18 cellular contexts compared by ENCODE assay signal in the genomic region with DNA sequence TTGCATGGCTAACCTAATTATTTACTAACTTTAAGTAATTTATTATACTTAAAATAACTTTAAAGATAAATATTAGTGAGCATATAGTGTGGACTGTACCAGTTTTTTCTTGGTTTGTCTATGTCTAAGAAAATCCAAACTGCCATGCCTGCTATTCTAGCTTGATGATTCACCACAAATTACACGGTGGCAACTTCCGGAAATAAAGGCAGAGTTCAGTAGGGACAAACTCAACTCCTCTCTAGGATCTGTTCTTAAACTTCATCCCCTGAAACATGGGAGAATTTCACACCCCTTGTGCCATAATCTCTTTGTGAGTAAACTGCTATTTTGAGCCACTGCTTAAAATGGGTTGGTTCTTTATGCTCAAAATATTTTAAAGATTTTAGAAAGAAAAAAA.
DNase-seq lines count a peak whose midpoint lies in the region; ATAC-seq and TF ChIP-seq lines count a peak whose summit lies in the region.
"Had no signal": no experiment of that assay in that cellular context is flagged by ENCODE, and none has a peak within 500 bp of the region (broad histone marks: within the 10 kb centered on the region; RNA-seq: fewer than 3 reads in every experiment).

No MANE protein-coding gene starts in this region.

- TF ChIP-seq EP300 in stomach (IDR thresholded peaks at IDR 0.05): no peak

- DNase-seq in DMS53 (lab: John Stamatoyannopoulos, UW): peak; percentile 32
- no peak for DNase-seq in DMS53 treated with DMSO at 0.1 percent for 48 hours (lab: John Stamatoyannopoulos, UW; ENCODE audit: unreplicated experiment)
- peak; percentile 0 for DNase-seq in RPMI7951 (ENCODE audit: low read depth)
- peak; percentile 4 for DNase-seq in choroid plexus epithelial cell (ENCODE audit: low read depth)
- DNase-seq in mesenchymal stem cell: peak; percentile 13
- DNase-seq in stomach: no peak
- DNase-seq in AG08395 (ENCODE audit: low spot score): no peak
- DNase-seq: CD4-positive, alpha-beta memory T cell; DMS79 treated with DMSO at 0.1 percent for 48 hours; GM23248; NCI-H1436 treated with DMSO at 0.1 percent for 48 hours; NCI-H2029 treated with DMSO at 0.1 percent for 48 hours; NCI-H2171 treated with DMSO at 0.1 percent for 48 hours; NCI-H774 had no signal

- H3K23ac ChIP-seq in mesenchymal stem cell (ENCODE audit: low read length in 2 of 2): no peak overlapping the region

- TF ChIP-seq CTCF in choroid plexus epithelial cell (conservative IDR thresholded peaks at IDR 0.05; ENCODE audit: low read depth, low read length): no peak
- TF ChIP-seq CTCF in stomach (IDR thresholded peaks at IDR 0.05): no peak

- H2AK5ac ChIP-seq in mesenchymal stem cell (ENCODE audit: low read length, severe bottlenecking): no peak overlapping the region

- no peak overlapping the region for H2AFZ ChIP-seq in mesenchymal stem cell (ENCODE audit: low read depth, low read length)
- H2AFZ ChIP-seq: GM23248 had no signal

- TF ChIP-seq POLR2A in stomach (IDR thresholded peaks at IDR 0.05): no peak

- H3K9me3 ChIP-seq in mesenchymal stem cell (ENCODE audit: control insufficient read depth, low read length): peaks cover 10% of the 10 kb centered on the region
- H3K9me3 ChIP-seq in stomach: peaks cover 0 to 6% (median 0%) of the 10 kb centered on the region in 4 donors

- peaks cover 0 to 2% of the 10 kb centered on the region in 2 experiments for H3K27me3 ChIP-seq in mesenchymal stem cell (ENCODE audit: control insufficient read depth in 1 of 2, insufficient read depth in 1 of 2, low read length in 2 of 2)
- H3K27me3 ChIP-seq in stomach: peaks cover 0 to 4% (median 0%) of the 10 kb centered on the region in 3 donors

- no peak overlapping the region for H3K14ac ChIP-seq in mesenchymal stem cell (ENCODE audit: low read length in 2 of 2)

- no peaks in the 10 kb centered on the region for H3K79me1 ChIP-seq in mesenchymal stem cell (replicated peaks; ENCODE audit: low read length, poor library complexity, severe bottlenecking)

- 75% methylated on average over 2 of the region's 2 CpGs for WGBS in mesenchymal stem cell
- WGBS in stomach, 5 donors: 47 to 72% (median 66%) methylated on average over 2 of the region's 2 CpGs

- no peak overlapping the region for H3K4me2 ChIP-seq in mesenchymal stem cell (ENCODE audit: low read length, poor library complexity, severe bottlenecking)

- H2BK120ac ChIP-seq in mesenchymal stem cell (ENCODE audit: low read depth, low read length): no peak overlapping the region

- no peak overlapping the region for H3K27ac ChIP-seq in mesenchymal stem cell (ENCODE audit: low read length, poor library complexity, severe bottlenecking)
- H3K27ac ChIP-seq in stomach: no peak overlapping the region
- H3K27ac ChIP-seq: 22Rv1, GM23248 had no signal

- no peak overlapping the region for H2BK5ac ChIP-seq in mesenchymal stem cell (ENCODE audit: low read depth, low read length, poor library complexity, severe bottlenecking)

- H4K8ac ChIP-seq in mesenchymal stem cell (ENCODE audit: low read length): no peak overlapping the region

- ATAC-seq in GM18517 (IDR thresholded peaks at IDR 0.05; ENCODE audit: unreplicated experiment): no peak
- ATAC-seq: K562, Panc1 had no signal

- H3K4me1 ChIP-seq in mesenchymal stem cell (ENCODE audit: control insufficient read depth, insufficient read depth, low read depth, low read length) (no peaks in the 10 kb centered on the region), stomach (no peaks in the 10 kb centered on the region)

- intact Hi-C loops in stomach (cut with DNase I; ENCODE audit: low total_unique reads): no loop called here

- H4K91ac ChIP-seq in mesenchymal stem cell (ENCODE audit: low read length): no peak overlapping the region

- H3K18ac ChIP-seq in mesenchymal stem cell (ENCODE audit: low read depth in 1 of 2, low read length in 2 of 2): no peak overlapping the region

- H2BK15ac ChIP-seq in mesenchymal stem cell (ENCODE audit: low read depth, poor library complexity, severe bottlenecking): no peak overlapping the region

- H3K4me3 ChIP-seq in choroid plexus epithelial cell (ENCODE audit: low read depth, low read length) (no peak overlapping the region), mesenchymal stem cell (ENCODE audit: insufficient read depth in 1 of 2, low read depth in 1 of 2, low read length in 2 of 2) (no peak overlapping the region), stomach (no peak overlapping the region)
- H3K4me3 ChIP-seq: GM23248, K562 had no signal

- no peak overlapping the region for H3K9ac ChIP-seq in mesenchymal stem cell (ENCODE audit: low read length)
- H3K9ac ChIP-seq: GM23248 had no signal

- no peak overlapping the region for H2BK12ac ChIP-seq in mesenchymal stem cell (ENCODE audit: low read length in 2 of 2)

- no peak overlapping the region for H3K4ac ChIP-seq in mesenchymal stem cell (ENCODE audit: low read depth in 1 of 2, low read length in 2 of 2)

- H3K36me3 ChIP-seq in mesenchymal stem cell (ENCODE audit: control insufficient read depth in 1 of 2, insufficient read depth in 2 of 2, low read depth in 1 of 2, low read length in 2 of 2): no peaks in the 10 kb centered on the region
- H3K36me3 ChIP-seq in stomach: no peaks in the 10 kb centered on the region

Comparison
In these comparisons a context has a peak if more than half of its experiments do, and no peak if none do; other contexts are left out.
1. DNase-seq: peak in DMS53 (single experiment), RPMI7951 (single experiment), choroid plexus epithelial cell (single experiment) and mesenchymal stem cell (single experiment); none in DMS53 treated with DMSO at 0.1 percent for 48 hours (single experiment), stomach (single experiment) and AG08395 (single experiment).